Comparison of ENCODE assay signal across 9 cellular contexts in the genomic region with DNA sequence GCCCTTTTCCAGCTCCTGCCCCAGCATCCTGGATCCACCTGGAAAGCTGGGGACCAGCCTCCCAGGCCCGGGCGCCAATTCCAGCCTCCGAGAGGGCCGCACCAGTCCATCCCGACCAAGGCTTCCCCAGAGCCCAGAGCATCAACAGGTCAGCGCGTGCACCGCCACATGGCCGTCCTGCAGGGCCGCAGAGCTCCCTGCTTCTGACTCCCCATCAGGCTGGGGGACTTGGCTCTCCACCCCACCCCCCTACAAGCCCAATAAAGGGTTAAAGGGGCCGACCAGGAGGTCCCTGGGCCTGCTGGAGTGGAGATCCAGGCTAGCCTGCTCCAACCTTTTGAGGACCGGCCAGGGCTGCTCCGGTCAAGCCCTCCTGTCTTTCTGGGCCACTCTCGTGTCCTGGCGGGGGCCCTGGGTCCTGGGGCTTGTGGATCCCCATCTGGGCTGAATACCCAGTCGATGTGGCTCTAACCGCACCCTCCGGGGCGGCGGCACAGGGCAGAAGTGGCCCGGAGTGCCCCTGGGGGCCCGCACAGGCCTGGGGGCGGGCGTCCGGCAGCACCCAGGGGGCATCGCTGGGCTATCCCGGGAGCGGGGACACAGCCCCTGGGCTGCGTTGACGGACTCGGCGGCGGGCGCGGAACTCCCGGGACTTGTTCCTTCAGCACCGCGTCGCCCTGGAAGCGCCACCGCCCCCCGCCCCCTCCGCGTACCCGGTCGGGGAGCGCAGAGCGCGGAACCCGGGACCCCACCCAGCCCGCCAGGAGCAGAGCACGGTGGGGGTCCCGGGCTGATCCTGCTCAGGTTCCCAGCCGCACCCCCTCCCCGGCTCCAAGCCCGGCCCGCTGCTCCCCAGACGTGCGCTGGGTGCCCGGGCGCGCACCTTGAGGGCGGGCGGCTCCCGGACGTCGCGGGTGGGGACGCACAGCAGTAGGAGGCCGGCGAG. TPM values are rescaled to one million over a fixed set of nuclear protein-coding genes. Genes with fewer than 3 reads are reported as not detected.
DNase-seq lines count a peak whose midpoint lies in the region; ATAC-seq and TF ChIP-seq lines count a peak whose summit lies in the region.
"Had no signal": no experiment of that assay in that cellular context is flagged by ENCODE, and none has a peak within 500 bp of the region (broad histone marks: within the 10 kb centered on the region; RNA-seq: fewer than 3 reads in every experiment).

No MANE protein-coding gene starts in this region.

- no peak overlapping the region for H2BK120ac ChIP-seq in trophoblast cell (ENCODE audit: insufficient read depth, low read length, poor library complexity)

- H3K27ac Mint-ChIP-seq in GM23338, result no peak overlapping the region
- H3K27ac Mint-ChIP-seq in osteocyte (ENCODE audit: unreplicated experiment), result no peak overlapping the region

- no peak overlapping the region for H3K18ac ChIP-seq in trophoblast cell (ENCODE audit: low read length)

- no peak overlapping the region for H3K9ac ChIP-seq in trophoblast cell (ENCODE audit: low read length)

- H3K4me2 ChIP-seq in GM23338 (peak overlapping the region; percentile 84), hepatocyte (peak overlapping the region; percentile 97), trophoblast cell (ENCODE audit: low read length) (peak overlapping the region; percentile 61)

- H3K4me1 Mint-ChIP-seq in GM23338 (peaks cover 4% of the 10 kb centered on the region; the same call in 1 of the 3 replicates), osteocyte (ENCODE audit: unreplicated experiment) (peaks cover 26% of the 10 kb centered on the region)

- no peak overlapping the region for H2BK12ac ChIP-seq in trophoblast cell (ENCODE audit: low read length)

- H3K9me2 ChIP-seq in GM23338 (ENCODE audit: insufficient read depth) (no peaks in the 10 kb centered on the region), hepatocyte (replicated peaks; ENCODE audit: insufficient read depth) (no peaks in the 10 kb centered on the region)

- H3K4me3 Mint-ChIP-seq in GM23338 (peak overlapping the region; percentile 27; the same call in 1 of the 3 replicates), osteocyte (ENCODE audit: unreplicated experiment) (no peak overlapping the region)

- H3K27ac ChIP-seq in GM23338 (ENCODE audit: low read depth) (no peak overlapping the region), RWPE2 (ENCODE audit: poor library complexity, severe bottlenecking) (no peak overlapping the region), hepatocyte (no peak overlapping the region), trophoblast cell (ENCODE audit: low read depth, low read length) (no peak overlapping the region)

- 23% methylated on average over 43 of the region's 71 CpGs for WGBS in hepatocyte (ENCODE audit: low lambda C conversion rate, missing lambda C conversion rate)
- WGBS in trophoblast cell (ENCODE audit: extremely low coverage, insufficient coverage, insufficient read length), result no CpG with 5 or more reads among the region's 71 CpGs

- H3K4me1 ChIP-seq in GM23338 (ENCODE audit: insufficient read depth), result no peaks in the 10 kb centered on the region
- H3K4me1 ChIP-seq in RWPE2 (ENCODE audit: insufficient read depth, poor library complexity, severe bottlenecking), result peaks cover 7% of the 10 kb centered on the region
- peaks cover 46% of the 10 kb centered on the region for H3K4me1 ChIP-seq in hepatocyte (ENCODE audit: insufficient read depth)
- H3K4me1 ChIP-seq in trophoblast cell (ENCODE audit: control insufficient read depth in 1 of 2, insufficient read depth in 2 of 2, low read length in 2 of 2), result peaks cover 8 to 11% of the 10 kb centered on the region in 2 experiments

- no peak overlapping the region for H4K8ac ChIP-seq in trophoblast cell (ENCODE audit: low read depth, low read length)

- H2AK5ac ChIP-seq in trophoblast cell (ENCODE audit: low read length), result no peak overlapping the region

- H4K12ac ChIP-seq in trophoblast cell (ENCODE audit: low read depth, low read length), result no peak overlapping the region

- H3K27me3 Mint-ChIP-seq in GM23338 (ENCODE audit: insufficient read depth, low read depth, poor library complexity) (peaks cover 53% of the 10 kb centered on the region), osteocyte (ENCODE audit: unreplicated experiment) (peaks cover 11% of the 10 kb centered on the region)

- H3K4ac ChIP-seq in trophoblast cell (ENCODE audit: low read depth, low read length), result no peak overlapping the region

- 0 out of 2 replicates have a peak, but pooled peaks cover 2% of the 10 kb centered on the region for H3F3A ChIP-seq in GM23338 (replicated peaks; ENCODE audit: low read depth)

- H3K36me3 ChIP-seq in GM23338 (ENCODE audit: insufficient read depth) (no peaks in the 10 kb centered on the region), RWPE2 (ENCODE audit: low read depth) (no peaks in the 10 kb centered on the region), hepatocyte (replicated peaks; ENCODE audit: insufficient read depth, low read depth) (no peaks in the 10 kb centered on the region), trophoblast cell (ENCODE audit: control insufficient read depth in 1 of 2, insufficient read depth in 2 of 2, low read length in 2 of 2) (no peaks in the 10 kb centered on the region)

- H3K9me3 Mint-ChIP-seq in GM23338 (no peaks in the 10 kb centered on the region), osteocyte (ENCODE audit: unreplicated experiment) (no peaks in the 10 kb centered on the region)
- H3K9me3 Mint-ChIP-seq: nephron had no signal

- H3K79me1 ChIP-seq in trophoblast cell (ENCODE audit: low read length), result no peaks in the 10 kb centered on the region

- peaks cover 44% of the 10 kb centered on the region for H3K27me3 ChIP-seq in GM23338 (ENCODE audit: insufficient read depth)
- H3K27me3 ChIP-seq in RWPE2 (ENCODE audit: insufficient read depth, poor library complexity, severe bottlenecking), result no peaks in the 10 kb centered on the region
- peaks cover 33% of the 10 kb centered on the region for H3K27me3 ChIP-seq in hepatocyte
- H3K27me3 ChIP-seq in trophoblast cell (ENCODE audit: insufficient read depth, low read length), result peaks cover 29% of the 10 kb centered on the region

- H3K9me3 ChIP-seq in RWPE2 (ENCODE audit: severe bottlenecking), result no peaks in the 10 kb centered on the region
- H3K9me3 ChIP-seq in hepatocyte (ENCODE audit: low read depth), result no peaks in the 10 kb centered on the region
- H3K9me3 ChIP-seq in trophoblast cell (ENCODE audit: insufficient read depth, low read depth, low read length), result peaks cover 4% of the 10 kb centered on the region

- no peaks in the 10 kb centered on the region for H3K36me3 Mint-ChIP-seq in GM23338 (ENCODE audit: low read depth)
- H3K36me3 Mint-ChIP-seq in osteocyte (ENCODE audit: unreplicated experiment), result no peaks in the 10 kb centered on the region

- H2AFZ ChIP-seq in GM23338, result peak overlapping the region; percentile 80; the same call in 1 of the 2 replicates
- H2AFZ ChIP-seq in hepatocyte, result no peak overlapping the region
- H2AFZ ChIP-seq in trophoblast cell (ENCODE audit: insufficient read depth, low read length, poor library complexity), result no peak overlapping the region

- H4K20me1 ChIP-seq in GM23338 (replicated peaks; ENCODE audit: insufficient read depth) (no peaks in the 10 kb centered on the region), hepatocyte (ENCODE audit: insufficient read depth, poor library complexity, severe bottlenecking) (no peaks in the 10 kb centered on the region)

- no peak for TF ChIP-seq CTCF in GM23338 (conservative IDR thresholded peaks at IDR 0.05; ENCODE audit: low read depth in 2 of 2)
- TF ChIP-seq CTCF in RWPE2 (IDR thresholded peaks at IDR 0.05; ENCODE audit: poor library complexity, severe bottlenecking), result no peak
- TF ChIP-seq CTCF in hepatocyte (IDR thresholded peaks at IDR 0.05; ENCODE audit: poor library complexity), result no peak
- TF ChIP-seq CTCF in GM20000 (IDR thresholded peaks at IDR 0.05; ENCODE audit: extremely low read depth, missing control alignments), result no peak
- TF ChIP-seq CTCF in osteocyte (IDR thresholded peaks at IDR 0.05), result no peak

- H4K91ac ChIP-seq in trophoblast cell (ENCODE audit: low read depth, low read length), result no peak overlapping the region

- DNase-seq in GM23338 (ENCODE audit: low spot score) (peak; percentile 55), RWPE2 (ENCODE audit: low spot score) (no peak), hepatocyte (ENCODE audit: low spot score) (no peak), trophoblast cell (no peak), GM20000 (ENCODE audit: low spot score) (no peak), GF-D8 (lab: John Stamatoyannopoulos, UW) (no peak), COR-L47 (lab: John Stamatoyannopoulos, UW) (no peak), osteocyte (ENCODE audit: extremely low spot score, unreplicated experiment) (no peak)

- no peak overlapping the region for H3K14ac ChIP-seq in trophoblast cell (ENCODE audit: low read length)

- no peak overlapping the region for H2BK5ac ChIP-seq in trophoblast cell (ENCODE audit: low read depth, low read length, poor library complexity)

- ATAC-seq in GM23338, result peak; percentile 10
- ATAC-seq in RWPE2 (ENCODE audit: low read depth), result peak; percentile 19

- H3K4me3 ChIP-seq in GM23338 (peak overlapping the region; percentile 60), RWPE2 (ENCODE audit: severe bottlenecking) (peak overlapping the region; percentile 46), hepatocyte (peak overlapping the region; percentile 36), trophoblast cell (ENCODE audit: low read depth, low read length) (peak overlapping the region; percentile 40)

- H3K79me2 ChIP-seq in GM23338 (replicated peaks; ENCODE audit: insufficient read depth) (no peaks in the 10 kb centered on the region), hepatocyte (no peaks in the 10 kb centered on the region), trophoblast cell (ENCODE audit: control insufficient read depth, insufficient read depth, low read length, poor library complexity) (no peaks in the 10 kb centered on the region)

- H3K23ac ChIP-seq in trophoblast cell (ENCODE audit: low read length), result no peak overlapping the region

RNA-seq across cellular contexts. Expression of gene ENTPD2, which starts 0.6 kb away (rescaled TPM):
- 1.1 and 1.9 TPM in 2 replicates for total RNA-seq in GM23338 (2014; rRNA removed; shearing (Covaris generic))
- 1.8 and 2.9 TPM in 2 replicates for polyA plus RNA-seq in GM23338 (2016; fragmentation: Nextera tagmentation; extraction: Ambion mirVana)
- total RNA-seq in hepatocyte, result 1.8 and 2.3 TPM in 2 replicates
- polyA plus RNA-seq in hepatocyte, result 1.1 and 3.2 TPM in 2 replicates
- polyA plus RNA-seq in trophoblast cell (2013), result 1.2 TPM in 2 replicates
- total RNA-seq in osteocyte, result 0.46 TPM in 1 of 2 replicates, not detected in the other

RNA-seq across cellular contexts. Expression of gene NPDC1, which starts 7.3 kb away (rescaled TPM):
- total RNA-seq in GM23338 (2014; rRNA removed; shearing (Covaris generic)), result 26.2 and 34.3 TPM in 2 replicates
- 35.5 and 36.7 TPM in 2 replicates for polyA plus RNA-seq in GM23338 (2016; fragmentation: Nextera tagmentation; extraction: Ambion mirVana)
- 12.3 and 12.7 TPM in 2 replicates for total RNA-seq in hepatocyte
- 69.8 and 72.7 TPM in 2 replicates for polyA plus RNA-seq in hepatocyte
- polyA plus RNA-seq in trophoblast cell (2013), result 3.7 and 4.7 TPM in 2 replicates
- 84.4 and 91.0 TPM in 2 replicates for total RNA-seq in osteocyte

RNA-seq across cellular contexts. Expression of gene SAPCD2, which starts 17.1 kb away (rescaled TPM):
- total RNA-seq in GM23338 (2014; rRNA removed; shearing (Covaris generic)), result 55.1 and 60.3 TPM in 2 replicates
- polyA plus RNA-seq in GM23338 (2016; fragmentation: Nextera tagmentation; extraction: Ambion mirVana) (13.4 and 14.5 TPM in 2 replicates), hepatocyte (4.8 and 5.6 TPM in 2 replicates)
- total RNA-seq in hepatocyte (4.6 and 7.5 TPM in 2 replicates), osteocyte (3.1 and 3.4 TPM in 2 replicates)
- polyA plus RNA-seq in trophoblast cell (2013), result 9.0 and 9.1 TPM in 2 replicates

RNA-seq across cellular contexts. Expression of gene FUT7, which starts 21.4 kb away (rescaled TPM):
- total RNA-seq in GM23338 (2014; rRNA removed; shearing (Covaris generic)), result not detected in 2 replicates
- polyA plus RNA-seq in GM23338 (2016; fragmentation: Nextera tagmentation; extraction: Ambion mirVana) (not detected in 2 replicates), hepatocyte (0.06 TPM in 1 of 2 replicates, not detected in the other)
- total RNA-seq in hepatocyte (not detected in 2 replicates), osteocyte (0.13 TPM in 1 of 2 replicates, not detected in the other)
- polyA plus RNA-seq in trophoblast cell (2013), result not detected in 2 replicates

RNA-seq across cellular contexts. Expression of gene UAP1L1, which starts 24.0 kb away (rescaled TPM):
- total RNA-seq in GM23338 (2014; rRNA removed; shearing (Covaris generic)), result 5.5 and 8.1 TPM in 2 replicates
- polyA plus RNA-seq in GM23338 (2016; fragmentation: Nextera tagmentation; extraction: Ambion mirVana) (2.5 and 3.4 TPM in 2 replicates), hepatocyte (39.1 and 40.1 TPM in 2 replicates)
- total RNA-seq in hepatocyte (11.2 and 15.6 TPM in 2 replicates), osteocyte (34.2 and 38.3 TPM in 2 replicates)
- polyA plus RNA-seq in trophoblast cell (2013), result 5.1 and 5.5 TPM in 2 replicates
